ENCODE assay signal across 8 cellular contexts in genomic region chr10:71725998-71726672, GRCh38. TPM values are rescaled to one million over a fixed set of nuclear protein-coding genes. Genes with fewer than 3 reads are reported as not detected.
A peak's percentile ranks its signal among the peaks of the same experiment; 100 is the strongest.
DNase-seq lines count a peak whose midpoint lies in the region; ATAC-seq and TF ChIP-seq lines count a peak whose summit lies in the region.

No MANE protein-coding gene starts in this region.

- POLR2A ChIA-PET in WTC11 (lab: Charles Lee) = no interaction called here

- no peaks in the 10 kb centered on the region for H3K9me3 ChIP-seq in heart left ventricle

- DNase-seq in heart left ventricle (no peak), left ventricle myocardium superior (no peak), WTC11 (ENCODE audit: low spot score) (peak; percentile 60), posterior vena cava (ENCODE audit: low spot score) (no peak), middle frontal gyrus (ENCODE audit: extremely low spot score, low spot score) (no peak)
- DNase-seq in effector CD4-positive, alpha-beta T cell = peak; percentile 39

- no peaks in the 10 kb centered on the region; the same call in 1 of the 2 replicates for H3K27me3 Mint-ChIP-seq in WTC11 (ENCODE audit: low read depth)

- intact Hi-C loops in heart left ventricle (cut with DNase I) = loop anchor here in 4 of 10 donors (5.0 to 10.0 kb wide), 2 partner anchors 46 to 411 kb away; partner anchors contain the start of genes VSIR (in 3 of the 4) and SLC29A3 (in 1 of the 4)
- intact Hi-C loops in left ventricle myocardium superior (cut with micrococcal nuclease) = no loop called here
- intact Hi-C loops in posterior vena cava (cut with DNase I) = no loop called here

- no peaks in the 10 kb centered on the region for H3K4me1 Mint-ChIP-seq in WTC11

- H3K4me3 Mint-ChIP-seq in WTC11 = no peak overlapping the region

- H3K36me3 Mint-ChIP-seq in WTC11 = no peaks in the 10 kb centered on the region

- no peak for TF ChIP-seq POLR2A in heart left ventricle (IDR thresholded peaks at IDR 0.05)

- CTCF ChIA-PET in WTC11 (lab: Charles Lee) = interaction anchor here (0.6 to 1.5 kb wide), 6 partner anchors 20 to 407 kb away, joined by 3 to 5 read pairs (median 4); no protein-coding TSS in a partner anchor

- TF ChIP-seq CTCF in heart left ventricle (IDR thresholded peaks at IDR 0.05) (peak in 7 of 12 donors; percentile 14 to 44 (median 28)), WTC11 (IDR thresholded peaks at IDR 0.05) (peak; percentile 45)

- H3K9me3 Mint-ChIP-seq in WTC11 = no peaks in the 10 kb centered on the region

- no peaks in the 10 kb centered on the region for H3K36me3 ChIP-seq in heart left ventricle

- no peak overlapping the region for H3K4me3 ChIP-seq in heart left ventricle
- H3K4me3 ChIP-seq in skin epidermis = no peak overlapping the region

- ATAC-seq in heart left ventricle = no peak
- no peak for ATAC-seq in left ventricle myocardium superior
- ATAC-seq in WTC11 = peak; percentile 80
- ATAC-seq in GM19463 (IDR thresholded peaks at IDR 0.05; ENCODE audit: unreplicated experiment) = no peak

- 58 to 76% (median 70%) methylated on average over 3 to 9 of the region's 9 CpGs for WGBS in heart left ventricle, 4 donors

- no peaks in the 10 kb centered on the region for H3K27me3 ChIP-seq in heart left ventricle

- no peak overlapping the region for H3K27ac Mint-ChIP-seq in WTC11

- H3K27ac ChIP-seq in heart left ventricle (peak overlapping the region in 3 of 12 donors; percentile 77 to 95 (median 78)), skin epidermis (peak overlapping the region in 19 of 21 experiments; percentile 35 to 96 (median 82))

- peaks cover 0 to 57% (median 35%) of the 10 kb centered on the region in 12 donors for H3K4me1 ChIP-seq in heart left ventricle

TF ChIP-seq in WTC11, 78 proteins besides CTCF, POLR2A, EP300 and RAD21:
- no peak for TF ChIP-seq FOXJ3 (CRISPR knock-in tag; IDR thresholded peaks at IDR 0.05; ENCODE audit: borderline replicate concordance)
- TF ChIP-seq FOXP4 (CRISPR knock-in tag; IDR thresholded peaks at IDR 0.05) = no peak
- TF ChIP-seq ZNF425 (CRISPR knock-in tag; conservative IDR thresholded peaks at IDR 0.05) = no peak
- no peak for TF ChIP-seq CREB1 (CRISPR knock-in tag; IDR thresholded peaks at IDR 0.05)
- no peak for TF ChIP-seq CBFB (CRISPR knock-in tag; IDR thresholded peaks at IDR 0.05; ENCODE audit: low read depth)
- TF ChIP-seq TP53 (CRISPR knock-in tag; IDR thresholded peaks at IDR 0.05) = no peak
- TF ChIP-seq ZSCAN18 (CRISPR knock-in tag; IDR thresholded peaks at IDR 0.05) = no peak
- no peak for TF ChIP-seq IRF1 (CRISPR knock-in tag; IDR thresholded peaks at IDR 0.05)
- TF ChIP-seq FOXK1 (CRISPR knock-in tag; IDR thresholded peaks at IDR 0.05) = no peak
- no peak for TF ChIP-seq ZNF396 (CRISPR knock-in tag; IDR thresholded peaks at IDR 0.05; ENCODE audit: borderline replicate concordance)
- TF ChIP-seq ZNF219 (CRISPR knock-in tag; IDR thresholded peaks at IDR 0.05; ENCODE audit: borderline replicate concordance) = no peak
- no peak for TF ChIP-seq EMX1 (CRISPR knock-in tag; IDR thresholded peaks at IDR 0.05)
- no peak for TF ChIP-seq ARID4B (CRISPR knock-in tag; IDR thresholded peaks at IDR 0.05; ENCODE audit: borderline replicate concordance)

RNA-seq across cellular contexts. Expression of gene C10orf105, which starts 6.6 kb away (rescaled TPM):
- total RNA-seq in heart left ventricle (under 1 TPM in 3 of 9 donors, not detected in 6; 0.05 to 0.57 (median 0.13) TPM), left ventricle myocardium superior (0.07 TPM), WTC11 (2021) (0.48 to 0.99 TPM (median 0.85 TPM) in 3 replicates), posterior vena cava (under 1 TPM; 0.23 to 0.24 TPM)
- under 1 TPM; 0.03 to 0.08 TPM for polyA plus RNA-seq in heart left ventricle

RNA-seq across cellular contexts. Expression of gene VSIR, which starts 47.2 kb away (rescaled TPM):
- total RNA-seq in heart left ventricle = 100 to 1,000 TPM in 1 of 9 donors, 10 to 100 TPM in 8; 32.6 to 103 (median 83.2) TPM
- polyA plus RNA-seq in heart left ventricle = 100 to 1,000 TPM in 1 of 2 donors, 10 to 100 TPM in 1; 56.7 to 181 TPM
- total RNA-seq in left ventricle myocardium superior = 127 TPM
- 0.74 to 1.3 TPM (median 0.78 TPM) in 3 replicates for total RNA-seq in WTC11 (2021)
- 100 to 1,000 TPM; 126 to 135 TPM for total RNA-seq in posterior vena cava

Comparison
In these comparisons a context has a peak if more than half of its experiments do, and no peak if none do; other contexts are left out.
1. DNase-seq: peak in WTC11 (single experiment) and effector CD4-positive, alpha-beta T cell (single experiment); none in heart left ventricle (0 of 5), left ventricle myocardium superior (single experiment), posterior vena cava (single experiment) and middle frontal gyrus (single experiment).
2. RNA of gene VSIR, which starts 47.2 kb away (total RNA-seq): 126 to 135 TPM in posterior vena cava, 127 TPM in left ventricle myocardium superior (single experiment) and 32.6 to 103 TPM in heart left ventricle; 0.74 to 1.3 TPM in WTC11; every median in the first group is over 10 times any median in the second.